ENCODE assay signal across 8 cellular contexts in the genomic region with DNA sequence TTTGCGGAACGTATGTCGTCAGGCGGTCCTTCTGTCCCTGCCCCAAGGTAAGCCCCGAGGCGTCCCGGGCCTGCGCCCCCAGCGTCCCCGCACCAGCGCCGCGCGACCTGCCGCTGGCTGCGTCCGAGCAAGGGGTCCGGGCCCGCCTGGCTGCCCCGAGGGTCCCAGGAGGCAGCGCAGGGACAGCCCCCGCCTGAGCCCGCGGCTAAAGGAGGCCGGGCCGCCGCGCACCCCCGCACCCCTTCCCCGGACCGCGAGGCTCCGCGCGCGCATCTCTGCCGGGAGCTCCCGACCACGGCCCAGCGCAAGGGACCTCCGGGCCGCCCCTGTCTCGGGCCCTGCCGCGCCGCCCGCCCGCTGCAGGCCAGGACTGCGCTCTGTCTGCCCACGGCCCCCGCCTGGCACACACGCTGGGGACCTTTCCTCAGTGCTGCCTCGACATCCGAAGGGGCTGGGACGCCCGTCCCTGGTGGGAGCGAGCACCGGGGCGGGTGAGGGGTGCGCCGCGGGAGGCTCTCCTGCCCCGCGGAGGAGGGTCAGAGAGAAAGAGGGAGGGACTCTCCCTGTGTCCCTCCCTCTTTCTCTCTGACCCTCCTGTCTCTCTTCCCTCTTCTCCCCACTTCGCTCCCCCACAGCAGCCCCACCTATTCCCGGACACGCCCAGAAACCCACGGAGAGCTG. TPM values are rescaled to one million over a fixed set of nuclear protein-coding genes. Genes with fewer than 3 reads are reported as not detected.
DNase-seq lines count a peak whose midpoint lies in the region; ATAC-seq and TF ChIP-seq lines count a peak whose summit lies in the region.
"Had no signal": no experiment of that assay in that cellular context is flagged by ENCODE, and none has a peak within 500 bp of the region (broad histone marks: within the 10 kb centered on the region; RNA-seq: fewer than 3 reads in every experiment).

No MANE protein-coding gene starts in this region.

- DNase-seq in mammary epithelial cell = no peak
- DNase-seq in iris pigment epithelial cell (ENCODE audit: low read depth) = peak; percentile 23
- DNase-seq in stimulated activated naive CD8-positive, alpha-beta T cell treated with anti-CD3 and anti-CD28 coated beads, Interleukin-15, Interleukin-2, amounts not matched to agents 100 U/mL and 50 U/mL, for 24 hours = no peak
- no peak for DNase-seq in T-helper 9 cell
- DNase-seq in hypothalamus (lab: John Stamatoyannopoulos, UW) = no peak
- DNase-seq: activated CD4-positive, alpha-beta T cell treated with anti-CD3 and anti-CD28 coated beads for 48 hours had no signal

- ATAC-seq in HG02759 (IDR thresholded peaks at IDR 0.05; ENCODE audit: unreplicated experiment) (peak; percentile 42), GM21528 (IDR thresholded peaks at IDR 0.05; ENCODE audit: low FRiP score, unreplicated experiment) (no peak)
- ATAC-seq in stimulated activated naive CD8-positive, alpha-beta T cell treated with anti-CD3 and anti-CD28 coated beads, Interleukin-15, Interleukin-2, amounts not matched to agents 100 U/mL and 50 U/mL, for 24 hours = peak; percentile 33

- intact Hi-C loops in mammary epithelial cell (cut with micrococcal nuclease) = no loop called here

- WGBS in mammary epithelial cell (ENCODE audit: low coverage, missing lambda C conversion rate) = 6% methylated on average over 13 of the region's 68 CpGs

- peaks cover under 1% of the 10 kb centered on the region for H3K36me3 ChIP-seq in mammary epithelial cell (ENCODE audit: insufficient read depth, low read length)

- peak overlapping the region; percentile 84 for H3K4me2 ChIP-seq in mammary epithelial cell (ENCODE audit: insufficient read depth, low read depth, low read length)

- in situ Hi-C loops in mammary epithelial cell (cut with MboI; ENCODE audit: low sequenced_read_pairs in 2 of 2) = no loop called here

- H3K9me3 ChIP-seq in mammary epithelial cell (replicated peaks; ENCODE audit: insufficient read depth, low read length) = no peaks in the 10 kb centered on the region

- CTCF ChIA-PET in mammary epithelial cell (lab: Charles Lee; ENCODE audit: low non-redundant PET) = no interaction called here

- no TSS peak for BruUV-seq in mammary epithelial cell (replicated peaks; lab: Mats Ljungman, UMichigan)

- H3K9ac ChIP-seq in mammary epithelial cell (ENCODE audit: insufficient read depth, low read length) = no peak overlapping the region

- peak overlapping the region; percentile 61 for H2AFZ ChIP-seq in mammary epithelial cell (ENCODE audit: low read depth, low read length)

- H3K27ac ChIP-seq in mammary epithelial cell (ENCODE audit: insufficient read depth, low read depth, low read length) = no peak overlapping the region

- H3K4me1 ChIP-seq in mammary epithelial cell (ENCODE audit: insufficient read depth, low read length) = peaks cover 17% of the 10 kb centered on the region

- dilution Hi-C loops in mammary epithelial cell (cut with HindIII; ENCODE audit: low sequenced_read_pairs) = no loop called here

- no peaks in the 10 kb centered on the region for H3K79me2 ChIP-seq in mammary epithelial cell (ENCODE audit: insufficient read depth, low read length)

- no peak for TF ChIP-seq CTCF in mammary epithelial cell (conservative IDR thresholded peaks at IDR 0.05 in 1 of 2, IDR thresholded peaks at IDR 0.05 in 1 of 2; ENCODE audit: extremely low read depth in 1 of 2, insufficient read depth in 1 of 2, low read depth in 1 of 2, low read length in 2 of 2)

- no peaks in the 10 kb centered on the region for H4K20me1 ChIP-seq in mammary epithelial cell (ENCODE audit: insufficient read depth, low read length)

- H3K27me3 ChIP-seq in mammary epithelial cell (ENCODE audit: insufficient read depth, low read length) = no peaks in the 10 kb centered on the region

- peak overlapping the region in 2 of 3 experiments; percentile 35 to 42 for H3K4me3 ChIP-seq in mammary epithelial cell (replicated peaks in 1 of 3; ENCODE audit: insufficient read depth in 1 of 3, low read depth in 2 of 3, low read length in 3 of 3)

RNA-seq across cellular contexts. Expression of gene SHH, which starts 25.0 kb away (rescaled TPM):
- total RNA-seq in mammary epithelial cell = not detected
- polyA plus RNA-seq in mammary epithelial cell = not detected
- not detected for polyA minus RNA-seq in mammary epithelial cell
